In genomic region chr15:75274509-75275107, GRCh38 we compare ENCODE assay signal across 9 cellular contexts. TPM values are rescaled to one million over a fixed set of nuclear protein-coding genes. Genes with fewer than 3 reads are reported as not detected.
A peak's percentile ranks its signal among the peaks of the same experiment; 100 is the strongest.
DNase-seq lines count a peak whose midpoint lies in the region; ATAC-seq and TF ChIP-seq lines count a peak whose summit lies in the region.
"Not testable (repeated sequence)": the region's sequence is repeated elsewhere in the genome, so short reads cannot be mapped to it uniquely, and the experiment has no call there.
"Had no signal": no experiment of that assay in that cellular context is flagged by ENCODE, and none has a peak within 500 bp of the region (broad histone marks: within the 10 kb centered on the region; RNA-seq: fewer than 3 reads in every experiment).

No MANE protein-coding gene starts in this region.

- H3K4me1 ChIP-seq in SJSA1 (replicated peaks); left lung; spleen: not testable (repeated sequence)

- intact Hi-C loops in left lung (cut with DNase I); spleen (cut with DNase I; ENCODE audit: low total_unique reads): not testable (repeated sequence)

- not testable (repeated sequence) for TF ChIP-seq POLR2A in spleen (IDR thresholded peaks at IDR 0.05)

- not testable (repeated sequence) for H3K27ac ChIP-seq in SJSA1, left lung, spleen

- not testable (repeated sequence) for H3K4me3 Mint-ChIP-seq in HFFc6; activated T-cell treated with anti-CD3 and anti-CD28 coated beads, Interleukin-2, amount 50 U/mL, for 24 hours; type B pancreatic cell

- H3K9me3 Mint-ChIP-seq in HFFc6; activated T-cell treated with anti-CD3 and anti-CD28 coated beads, Interleukin-2, amount 50 U/mL, for 24 hours; type B pancreatic cell: not testable (repeated sequence)

- not testable (repeated sequence) for H3K27me3 Mint-ChIP-seq in HFFc6 (ENCODE audit: insufficient read depth); activated T-cell treated with anti-CD3 and anti-CD28 coated beads, Interleukin-2, amount 50 U/mL, for 24 hours; type B pancreatic cell

- ATAC-seq in left lung, result peak; percentile 100

- H3K9me3 ChIP-seq in SJSA1 (replicated peaks); left lung; spleen: not testable (repeated sequence)

- H3K27ac Mint-ChIP-seq in HFFc6; activated T-cell treated with anti-CD3 and anti-CD28 coated beads, Interleukin-2, amount 50 U/mL, for 24 hours; type B pancreatic cell: not testable (repeated sequence)

- not testable (repeated sequence) for H3K36me3 Mint-ChIP-seq in HFFc6 (ENCODE audit: low read depth); activated T-cell treated with anti-CD3 and anti-CD28 coated beads, Interleukin-2, amount 50 U/mL, for 24 hours (ENCODE audit: low read depth); type B pancreatic cell

- not testable (repeated sequence) for H3K4me1 Mint-ChIP-seq in HFFc6 (ENCODE audit: low read depth); activated T-cell treated with anti-CD3 and anti-CD28 coated beads, Interleukin-2, amount 50 U/mL, for 24 hours (ENCODE audit: low read depth); type B pancreatic cell (ENCODE audit: unreplicated experiment)

- H3K4me3 ChIP-seq in GM12864 (ENCODE audit: low read depth, low read length); SJSA1; left lung; spleen: not testable (repeated sequence)

- H3K27me3 ChIP-seq in SJSA1 (replicated peaks); left lung; spleen (replicated peaks in 1 of 7): not testable (repeated sequence)

- TF ChIP-seq CTCF in GM12864 (IDR thresholded peaks at IDR 0.05; ENCODE audit: low read depth, low read length, missing control alignments), result peak; percentile 52
- peak; percentile 79 for TF ChIP-seq CTCF in HFFc6 (IDR thresholded peaks at IDR 0.05)
- TF ChIP-seq CTCF in left lung (IDR thresholded peaks at IDR 0.05), result peak; percentile 62 to 74
- TF ChIP-seq CTCF in spleen (IDR thresholded peaks at IDR 0.05 in 8 of 11, conservative IDR thresholded peaks at IDR 0.05 in 3 of 11), result peak; percentile 45 to 84 (median 75)
- TF ChIP-seq CTCF in type B pancreatic cell (conservative IDR thresholded peaks at IDR 0.05), result peak; percentile 77

- not testable (repeated sequence) for DNase-seq in GM12864 (ENCODE audit: low read depth)
- DNase-seq in HFFc6 (peak; percentile 69), SJSA1 (ENCODE audit: low read depth in 1 of 2, low spot score in 2 of 2) (peak; percentile 40 to 86), left lung (peak; percentile 67 to 70), spleen (peak; percentile 79), type B pancreatic cell (ENCODE audit: extremely low spot score, unreplicated experiment) (peak; percentile 83)
- peak; percentile 77 for DNase-seq in activated T-cell treated with anti-CD3 and anti-CD28 coated beads, Interleukin-2, amount 50 U/mL, for 24 hours
- DNase-seq in effector CD4-positive, alpha-beta T cell, result peak; percentile 47

- WGBS in spleen, 5 donors, result 53 to 82% (median 68%) methylated on average over 5 of the region's 5 CpGs

- H3K36me3 ChIP-seq in SJSA1, left lung, spleen: not testable (repeated sequence)

RNA-seq across cellular contexts. Expression of gene GOLGA6D, which starts 8.0 kb away (rescaled TPM):
- total RNA-seq in HFFc6 (2021; fragmentation: NEBNext Ultra II Directional; extraction: Animal tissue kit (Norgen Biotek cat#: 25700)), result not detected
- not detected in 2 replicates for total RNA-seq in SJSA1 (2014; rRNA removed; shearing (Covaris generic))
- total RNA-seq in left lung (not detected), spleen (not detected), type B pancreatic cell (ENCODE audit: low replicate concordance) (0.19 TPM in 1 of 2 replicates, not detected in the other)
- polyA plus RNA-seq in spleen, result not detected
- total RNA-seq: mononuclear cell had no signal

RNA-seq across cellular contexts. Expression of gene GOLGA6C, which starts 16.5 kb away (rescaled TPM):
- total RNA-seq in HFFc6 (2021; fragmentation: NEBNext Ultra II Directional; extraction: Animal tissue kit (Norgen Biotek cat#: 25700)), result not detected
- total RNA-seq in SJSA1 (2014; rRNA removed; shearing (Covaris generic)), result not detected in 2 replicates
- not detected for total RNA-seq in left lung
- not detected for total RNA-seq in spleen
- not detected for polyA plus RNA-seq in spleen
- not detected in 2 replicates for total RNA-seq in type B pancreatic cell (ENCODE audit: low replicate concordance)
